In genomic region chr3:71446734-71447133, GRCh38 we compare ENCODE assay signal across 1 cellular context.
TF ChIP-seq lines count a peak whose summit lies in the region.

No MANE protein-coding gene starts in this region.

TF ChIP-seq in IMR-90, 13 proteins besides CTCF, POLR2A, EP300 and RAD21:
- TF ChIP-seq RFX5 (IDR thresholded peaks at IDR 0.05; ENCODE audit: low read depth, low read length): no peak
- no peak for TF ChIP-seq SMC3 (IDR thresholded peaks at IDR 0.05; ENCODE audit: low read depth, low read length)
- TF ChIP-seq FOS (IDR thresholded peaks at IDR 0.05; ENCODE audit: low read depth, low read length): no peak
- TF ChIP-seq MXI1 (IDR thresholded peaks at IDR 0.05; ENCODE audit: borderline replicate concordance, low read depth, low read length): no peak
- no peak for TF ChIP-seq USF2 (IDR thresholded peaks at IDR 0.05; ENCODE audit: low read depth, low read length)
- TF ChIP-seq CEBPB (IDR thresholded peaks at IDR 0.05; ENCODE audit: low read depth, low read length): no peak
- TF ChIP-seq RCOR1 (IDR thresholded peaks at IDR 0.05; ENCODE audit: insufficient replicate concordance, low read length): no peak
- TF ChIP-seq BHLHE40 (IDR thresholded peaks at IDR 0.05; ENCODE audit: low read depth, low read length): no peak
- no peak for TF ChIP-seq MAZ (IDR thresholded peaks at IDR 0.05; ENCODE audit: borderline replicate concordance, low read depth, low read length)
- no peak for TF ChIP-seq ELK1 (IDR thresholded peaks at IDR 0.05; ENCODE audit: borderline replicate concordance, low read depth, low read length)
- no peak for TF ChIP-seq CHD1 (IDR thresholded peaks at IDR 0.05; ENCODE audit: low read depth, low read length)
- TF ChIP-seq MAFK (IDR thresholded peaks at IDR 0.05; ENCODE audit: low read depth, low read length): no peak
- no peak for TF ChIP-seq NFE2L2 (IDR thresholded peaks at IDR 0.05; ENCODE audit: low read depth, low read length)
TF ChIP-seq in IMR-90: peak in this region for 0.
